Comparison of ENCODE assay signal across 8 cellular contexts in the genomic region with DNA sequence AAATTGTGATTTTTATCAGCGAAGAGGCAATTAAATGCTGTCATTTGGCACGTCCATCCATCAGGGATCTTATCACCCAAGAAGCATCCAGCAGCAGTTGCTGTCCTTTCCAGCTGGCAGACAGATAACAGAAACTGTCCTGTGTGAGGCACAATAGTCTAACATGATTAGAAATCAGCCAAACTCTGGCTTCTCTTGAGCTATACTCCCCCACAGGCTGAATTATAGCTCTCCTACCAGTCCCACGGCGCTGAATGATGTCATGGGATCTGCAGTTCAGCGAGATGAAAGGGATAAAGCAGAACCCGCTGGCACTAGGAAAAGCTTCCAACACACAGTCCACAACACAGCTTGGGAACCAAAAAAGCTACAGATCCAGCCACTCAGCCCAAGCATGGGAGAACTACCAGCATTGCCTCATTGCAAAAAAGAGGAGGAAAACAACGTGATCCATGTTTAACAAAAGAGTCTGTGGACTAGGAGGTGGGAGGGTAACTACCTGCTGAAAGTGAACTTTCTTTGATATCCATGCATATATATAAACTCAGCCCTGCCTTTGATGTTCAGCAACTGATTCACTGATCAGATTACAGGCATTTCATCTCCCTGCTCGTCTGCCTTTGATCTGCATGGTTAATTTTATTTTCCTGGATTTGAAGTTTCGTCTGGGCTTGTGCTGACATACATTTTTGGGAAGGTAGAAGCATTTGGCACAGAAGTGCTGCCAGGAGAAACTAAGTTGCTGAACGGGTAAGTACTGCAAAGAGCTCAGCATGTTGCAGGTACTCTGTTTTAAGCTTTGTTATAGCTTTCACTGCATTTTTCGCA. TPM values are rescaled to one million over a fixed set of nuclear protein-coding genes. Genes with fewer than 3 reads are reported as not detected.
DNase-seq lines count a peak whose midpoint lies in the region; ATAC-seq lines count a peak whose summit lies in the region.

A gene with protein sequence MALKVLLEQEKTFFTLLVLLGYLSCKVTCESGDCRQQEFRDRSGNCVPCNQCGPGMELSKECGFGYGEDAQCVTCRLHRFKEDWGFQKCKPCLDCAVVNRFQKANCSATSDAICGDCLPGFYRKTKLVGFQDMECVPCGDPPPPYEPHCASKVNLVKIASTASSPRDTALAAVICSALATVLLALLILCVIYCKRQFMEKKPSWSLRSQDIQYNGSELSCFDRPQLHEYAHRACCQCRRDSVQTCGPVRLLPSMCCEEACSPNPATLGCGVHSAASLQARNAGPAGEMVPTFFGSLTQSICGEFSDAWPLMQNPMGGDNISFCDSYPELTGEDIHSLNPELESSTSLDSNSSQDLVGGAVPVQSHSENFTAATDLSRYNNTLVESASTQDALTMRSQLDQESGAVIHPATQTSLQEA (plus strand): TSS at position 314 of the 828 bp plus-strand sequence. CDS start 19,772 bp downstream, outside the sequence.

- H3K27me3 Mint-ChIP-seq in activated naive CD4-positive, alpha-beta T cell treated with anti-CD3 and anti-CD28 coated beads for 36 hours (ENCODE audit: low read depth): peaks cover 26% of the 10 kb centered on the region

- no peak within 1 kb of the TSS for H3K27ac Mint-ChIP-seq in activated naive CD4-positive, alpha-beta T cell treated with anti-CD3 and anti-CD28 coated beads for 36 hours

- no peak for ATAC-seq in GM18909 (IDR thresholded peaks at IDR 0.05; ENCODE audit: poor library complexity, unreplicated experiment)

- no peaks in the 10 kb centered on the region for H3K9me3 Mint-ChIP-seq in activated naive CD4-positive, alpha-beta T cell treated with anti-CD3 and anti-CD28 coated beads for 36 hours

- H3K4me1 Mint-ChIP-seq in activated naive CD4-positive, alpha-beta T cell treated with anti-CD3 and anti-CD28 coated beads for 36 hours (ENCODE audit: low read depth): peaks cover 9% of the 10 kb centered on the region

- no peaks in the 10 kb centered on the region for H3K9me3 ChIP-seq in SJCRH30 (replicated peaks)

- H3K4me1 ChIP-seq in SJCRH30: peaks cover 9% of the 10 kb centered on the region; the same call in 1 of the 2 replicates
- no peaks in the 10 kb centered on the region for H3K4me1 ChIP-seq in rectal smooth muscle tissue (ENCODE audit: control insufficient read depth, insufficient read depth, low read length)

- no peaks in the 10 kb centered on the region for H3K36me3 Mint-ChIP-seq in activated naive CD4-positive, alpha-beta T cell treated with anti-CD3 and anti-CD28 coated beads for 36 hours (ENCODE audit: low read depth)

- H3K4me3 Mint-ChIP-seq in activated naive CD4-positive, alpha-beta T cell treated with anti-CD3 and anti-CD28 coated beads for 36 hours: no peak within 1 kb of the TSS

- H3K36me3 ChIP-seq in SJCRH30 (no peaks in the 10 kb centered on the region), rectal smooth muscle tissue (ENCODE audit: control insufficient read depth, insufficient read depth, low read length) (no peaks in the 10 kb centered on the region)

- CTCF ChIA-PET in activated naive CD4-positive, alpha-beta T cell treated with anti-CD3 and anti-CD28 coated beads for 36 hours (lab: Charles Lee): interaction anchor here (0.9 to 1.5 kb wide), 2 partner anchors 8 to 103 kb away, joined by 3 read pairs; no protein-coding TSS in a partner anchor

- H3K4me3 ChIP-seq in SJCRH30 (peak within 1 kb of the TSS; percentile 27), rectal smooth muscle tissue (ENCODE audit: low read length) (peak within 1 kb of the TSS; percentile 30)

- H3K27me3 ChIP-seq in SJCRH30 (no peaks in the 10 kb centered on the region), rectal smooth muscle tissue (ENCODE audit: control insufficient read depth, insufficient read depth, low read length) (no peaks in the 10 kb centered on the region)

- no peak within 1 kb of the TSS for H3K27ac ChIP-seq in SJCRH30
- peak within 1 kb of the TSS; percentile 0 for H3K27ac ChIP-seq in rectal smooth muscle tissue (ENCODE audit: low read depth, low read length)

- intact Hi-C loops in activated naive CD4-positive, alpha-beta T cell treated with anti-CD3 and anti-CD28 coated beads for 36 hours (cut with micrococcal nuclease): loop anchor here (10.0 kb wide), 1 partner anchor 684 kb away; no protein-coding TSS in a partner anchor

- H3K9ac ChIP-seq in rectal smooth muscle tissue (ENCODE audit: low read length): no peak within 1 kb of the TSS

- DNase-seq in GM04504 (ENCODE audit: low read depth) (peak; percentile 84), SJCRH30 (peak; percentile 70 to 84), glomerular visceral epithelial cell (ENCODE audit: extremely low spot score) (peak; percentile 59), Kasumi-1 (lab: John Stamatoyannopoulos, UW) (no peak), T-helper 1 cell (no peak)
- DNase-seq in activated naive CD4-positive, alpha-beta T cell treated with anti-CD3 and anti-CD28 coated beads for 36 hours: no peak

RNA-seq across cellular contexts. Expression of the gene that starts here (rescaled TPM):
- 3.8 and 4.1 TPM in 2 replicates for total RNA-seq in SJCRH30 (2014; rRNA removed; shearing (Covaris generic))
- total RNA-seq in activated naive CD4-positive, alpha-beta T cell treated with anti-CD3 and anti-CD28 coated beads for 36 hours: not detected

Comparison
In these comparisons a context has a peak if more than half of its experiments do, and no peak if none do; other contexts are left out.
1. DNase-seq: peak in GM04504 (single experiment), SJCRH30 (2 of 2) and glomerular visceral epithelial cell (single experiment); none in Kasumi-1 (0 of 2), T-helper 1 cell (0 of 5) and activated naive CD4-positive, alpha-beta T cell treated with anti-CD3 and anti-CD28 coated beads for 36 hours (single experiment).